ENCODE assay signal across 1 cellular context in the genomic region with DNA sequence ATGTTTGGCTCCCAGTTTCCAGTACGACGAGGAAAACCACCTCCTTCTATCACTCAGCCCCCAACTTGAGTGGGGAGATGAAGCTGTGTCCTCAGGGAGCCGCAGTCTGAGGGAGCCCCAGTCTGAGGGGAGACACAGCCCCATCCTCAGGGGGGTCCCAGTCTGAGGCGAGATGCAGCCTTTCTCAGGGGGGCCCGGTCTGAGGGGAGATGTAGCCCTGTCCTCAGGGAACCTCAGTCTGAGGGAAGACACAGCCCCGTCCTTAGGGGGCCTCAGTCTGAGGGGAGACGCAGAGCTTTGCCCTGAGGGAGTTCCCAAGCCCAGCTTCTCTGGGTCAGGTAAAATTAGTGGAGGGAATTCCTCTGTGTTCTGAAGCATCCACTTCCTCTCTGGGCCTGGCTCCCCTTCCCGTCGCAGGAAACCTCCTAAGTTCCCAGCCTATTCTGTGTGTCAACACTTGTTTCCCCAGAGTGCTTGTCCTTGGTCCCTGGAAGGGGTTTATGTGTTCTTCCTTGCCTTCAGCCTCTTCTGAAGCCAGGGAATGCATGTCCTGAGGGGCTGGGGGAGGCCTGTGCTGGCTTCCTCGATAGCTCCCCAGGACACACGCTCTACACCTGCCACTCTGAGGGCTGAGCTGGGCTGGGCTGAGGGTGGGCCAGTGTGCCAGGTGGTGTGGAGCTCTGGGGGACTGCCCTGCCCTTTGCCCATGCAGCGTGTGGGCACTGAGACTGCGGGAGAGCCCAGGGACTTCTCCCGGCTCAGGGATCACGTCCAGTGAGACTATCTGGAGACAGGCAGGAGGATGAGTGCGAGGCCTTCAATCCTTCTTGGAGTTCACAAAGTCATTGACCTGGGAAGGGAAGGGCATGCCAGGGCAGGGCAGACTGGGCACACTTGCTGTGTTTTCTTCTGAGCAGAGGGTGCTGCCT.
TF ChIP-seq lines count a peak whose summit lies in the region.

No MANE protein-coding gene starts in this region.

TF ChIP-seq in WTC11, 78 proteins besides CTCF, POLR2A, EP300 and RAD21 (continued from another document):
- TF ChIP-seq, protein P1, sequence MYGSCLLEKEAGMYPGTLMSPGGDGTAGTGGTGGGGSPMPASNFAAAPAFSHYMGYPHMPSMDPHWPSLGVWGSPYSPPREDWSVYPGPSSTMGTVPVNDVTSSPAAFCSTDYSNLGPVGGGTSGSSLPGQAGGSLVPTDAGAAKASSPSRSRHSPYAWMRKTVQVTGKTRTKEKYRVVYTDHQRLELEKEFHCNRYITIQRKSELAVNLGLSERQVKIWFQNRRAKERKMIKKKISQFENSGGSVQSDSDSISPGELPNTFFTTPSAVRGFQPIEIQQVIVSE (CRISPR knock-in tag; IDR thresholded peaks at IDR 0.05; ENCODE audit: borderline replicate concordance): no peak
- no peak for TF ChIP-seq JUN (CRISPR knock-in tag; IDR thresholded peaks at IDR 0.05)
- no peak for TF ChIP-seq RELA (CRISPR knock-in tag; IDR thresholded peaks at IDR 0.05; ENCODE audit: borderline replicate concordance)
- TF ChIP-seq TCF7 (CRISPR knock-in tag; IDR thresholded peaks at IDR 0.05; ENCODE audit: low read depth): no peak
- no peak for TF ChIP-seq NR2C2 (CRISPR knock-in tag; IDR thresholded peaks at IDR 0.05)
- no peak for TF ChIP-seq ETV6 (CRISPR knock-in tag; IDR thresholded peaks at IDR 0.05)
- no peak for TF ChIP-seq TP53 (CRISPR knock-in tag; IDR thresholded peaks at IDR 0.05)
- TF ChIP-seq, protein P2, sequence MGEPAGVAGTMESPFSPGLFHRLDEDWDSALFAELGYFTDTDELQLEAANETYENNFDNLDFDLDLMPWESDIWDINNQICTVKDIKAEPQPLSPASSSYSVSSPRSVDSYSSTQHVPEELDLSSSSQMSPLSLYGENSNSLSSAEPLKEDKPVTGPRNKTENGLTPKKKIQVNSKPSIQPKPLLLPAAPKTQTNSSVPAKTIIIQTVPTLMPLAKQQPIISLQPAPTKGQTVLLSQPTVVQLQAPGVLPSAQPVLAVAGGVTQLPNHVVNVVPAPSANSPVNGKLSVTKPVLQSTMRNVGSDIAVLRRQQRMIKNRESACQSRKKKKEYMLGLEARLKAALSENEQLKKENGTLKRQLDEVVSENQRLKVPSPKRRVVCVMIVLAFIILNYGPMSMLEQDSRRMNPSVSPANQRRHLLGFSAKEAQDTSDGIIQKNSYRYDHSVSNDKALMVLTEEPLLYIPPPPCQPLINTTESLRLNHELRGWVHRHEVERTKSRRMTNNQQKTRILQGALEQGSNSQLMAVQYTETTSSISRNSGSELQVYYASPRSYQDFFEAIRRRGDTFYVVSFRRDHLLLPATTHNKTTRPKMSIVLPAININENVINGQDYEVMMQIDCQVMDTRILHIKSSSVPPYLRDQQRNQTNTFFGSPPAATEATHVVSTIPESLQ (CRISPR knock-in tag; IDR thresholded peaks at IDR 0.05): no peak
- TF ChIP-seq, protein P3, sequence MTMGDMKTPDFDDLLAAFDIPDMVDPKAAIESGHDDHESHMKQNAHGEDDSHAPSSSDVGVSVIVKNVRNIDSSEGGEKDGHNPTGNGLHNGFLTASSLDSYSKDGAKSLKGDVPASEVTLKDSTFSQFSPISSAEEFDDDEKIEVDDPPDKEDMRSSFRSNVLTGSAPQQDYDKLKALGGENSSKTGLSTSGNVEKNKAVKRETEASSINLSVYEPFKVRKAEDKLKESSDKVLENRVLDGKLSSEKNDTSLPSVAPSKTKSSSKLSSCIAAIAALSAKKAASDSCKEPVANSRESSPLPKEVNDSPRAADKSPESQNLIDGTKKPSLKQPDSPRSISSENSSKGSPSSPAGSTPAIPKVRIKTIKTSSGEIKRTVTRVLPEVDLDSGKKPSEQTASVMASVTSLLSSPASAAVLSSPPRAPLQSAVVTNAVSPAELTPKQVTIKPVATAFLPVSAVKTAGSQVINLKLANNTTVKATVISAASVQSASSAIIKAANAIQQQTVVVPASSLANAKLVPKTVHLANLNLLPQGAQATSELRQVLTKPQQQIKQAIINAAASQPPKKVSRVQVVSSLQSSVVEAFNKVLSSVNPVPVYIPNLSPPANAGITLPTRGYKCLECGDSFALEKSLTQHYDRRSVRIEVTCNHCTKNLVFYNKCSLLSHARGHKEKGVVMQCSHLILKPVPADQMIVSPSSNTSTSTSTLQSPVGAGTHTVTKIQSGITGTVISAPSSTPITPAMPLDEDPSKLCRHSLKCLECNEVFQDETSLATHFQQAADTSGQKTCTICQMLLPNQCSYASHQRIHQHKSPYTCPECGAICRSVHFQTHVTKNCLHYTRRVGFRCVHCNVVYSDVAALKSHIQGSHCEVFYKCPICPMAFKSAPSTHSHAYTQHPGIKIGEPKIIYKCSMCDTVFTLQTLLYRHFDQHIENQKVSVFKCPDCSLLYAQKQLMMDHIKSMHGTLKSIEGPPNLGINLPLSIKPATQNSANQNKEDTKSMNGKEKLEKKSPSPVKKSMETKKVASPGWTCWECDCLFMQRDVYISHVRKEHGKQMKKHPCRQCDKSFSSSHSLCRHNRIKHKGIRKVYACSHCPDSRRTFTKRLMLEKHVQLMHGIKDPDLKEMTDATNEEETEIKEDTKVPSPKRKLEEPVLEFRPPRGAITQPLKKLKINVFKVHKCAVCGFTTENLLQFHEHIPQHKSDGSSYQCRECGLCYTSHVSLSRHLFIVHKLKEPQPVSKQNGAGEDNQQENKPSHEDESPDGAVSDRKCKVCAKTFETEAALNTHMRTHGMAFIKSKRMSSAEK (CRISPR knock-in tag; IDR thresholded peaks at IDR 0.05; ENCODE audit: borderline replicate concordance): no peak
- TF ChIP-seq ATF3 (CRISPR knock-in tag; conservative IDR thresholded peaks at IDR 0.05): no peak
